In the genomic region with DNA sequence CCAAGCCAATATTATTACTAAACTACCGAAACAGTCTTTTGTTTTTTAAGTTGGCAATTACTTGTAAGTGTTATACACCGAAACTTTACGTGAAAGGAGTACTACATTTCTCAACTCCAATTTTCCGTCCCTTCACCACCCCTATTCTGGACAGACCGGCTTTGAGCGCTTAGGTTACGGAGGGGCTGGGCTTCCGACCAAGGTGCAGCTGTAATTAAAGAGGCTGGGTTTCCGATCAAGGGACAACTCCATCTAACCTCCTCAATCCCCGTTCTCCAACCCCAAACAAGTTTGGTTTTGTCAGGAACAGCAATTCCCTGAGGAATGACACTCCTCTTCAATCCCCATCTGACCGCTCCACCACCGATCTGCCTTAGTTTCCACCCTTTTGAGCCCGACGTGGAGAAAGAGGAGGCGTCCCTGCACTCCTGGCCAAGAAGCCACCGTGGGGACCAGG, we compare ENCODE assay signal across 8 cellular contexts. TPM values are rescaled to one million over a fixed set of nuclear protein-coding genes. Genes with fewer than 3 reads are reported as not detected.
DNase-seq lines count a peak whose midpoint lies in the region; ATAC-seq and TF ChIP-seq lines count a peak whose summit lies in the region.

No MANE protein-coding gene starts in this region.

- no peaks in the 10 kb centered on the region for H3K36me3 ChIP-seq in MM.1S (replicated peaks; ENCODE audit: insufficient read depth, low read length)
- H3K36me3 ChIP-seq in left ventricle myocardium inferior = peaks cover 17% of the 10 kb centered on the region

- peaks cover 29% of the 10 kb centered on the region for H3F3A ChIP-seq in MM.1S (ENCODE audit: insufficient read depth, low read length)

- H3K27me3 ChIP-seq in MM.1S (replicated peaks; ENCODE audit: insufficient read depth, low read length) = no peaks in the 10 kb centered on the region
- no peaks in the 10 kb centered on the region for H3K27me3 ChIP-seq in left ventricle myocardium inferior (ENCODE audit: low read depth)

- DNase-seq in MM.1S (peak; percentile 32), left ventricle myocardium inferior (no peak), renal cortical epithelial cell (ENCODE audit: low read depth) (peak; percentile 31), NOMO-1 (lab: John Stamatoyannopoulos, UW; ENCODE audit: unreplicated experiment in 2 of 2) (no peak)
- no peak for DNase-seq in activated T-helper 2 cell treated with anti-CD3 and anti-CD28 coated beads, Interferon-gamma antibody, Interleukin-2, Interleukin-4, amounts not matched to agents 10 μg/mL and 5 μg/mL and 100 μg/mL, durations not matched to agents 14 hours and 24 hours and 36 hours (ENCODE audit: low spot score)

- no peaks in the 10 kb centered on the region for H4K20me1 ChIP-seq in MM.1S (ENCODE audit: insufficient read depth, low read length)

- peaks cover 49% of the 10 kb centered on the region for H3K79me2 ChIP-seq in MM.1S (ENCODE audit: low read length)

- peak overlapping the region; percentile 98 for H3K27ac Mint-ChIP-seq in activated T-helper 2 cell treated with anti-CD3 and anti-CD28 coated beads, Interferon-gamma antibody, Interleukin-2, Interleukin-4, amounts not matched to agents 10 μg/mL and 5 μg/mL and 100 μg/mL, durations not matched to agents 14 hours and 24 hours and 36 hours

- ATAC-seq in GM18502 (IDR thresholded peaks at IDR 0.05; ENCODE audit: poor library complexity, unreplicated experiment) = peak; percentile 14
- ATAC-seq in GM21737 (IDR thresholded peaks at IDR 0.05; ENCODE audit: unreplicated experiment) = no peak
- no peak for ATAC-seq in HG02840 (IDR thresholded peaks at IDR 0.05; ENCODE audit: low FRiP score, unreplicated experiment)

- H3K9me3 ChIP-seq in MM.1S (replicated peaks; ENCODE audit: insufficient read depth, low read length) = no peaks in the 10 kb centered on the region
- no peaks in the 10 kb centered on the region for H3K9me3 ChIP-seq in left ventricle myocardium inferior (replicated peaks)

- H3K27me3 Mint-ChIP-seq in activated T-helper 2 cell treated with anti-CD3 and anti-CD28 coated beads, Interferon-gamma antibody, Interleukin-2, Interleukin-4, amounts not matched to agents 10 μg/mL and 5 μg/mL and 100 μg/mL, durations not matched to agents 14 hours and 24 hours and 36 hours (ENCODE audit: low read depth) = no peaks in the 10 kb centered on the region

- peak overlapping the region; percentile 95 for H3K9ac ChIP-seq in MM.1S (ENCODE audit: low read length)

- H3K4me1 Mint-ChIP-seq in activated T-helper 2 cell treated with anti-CD3 and anti-CD28 coated beads, Interferon-gamma antibody, Interleukin-2, Interleukin-4, amounts not matched to agents 10 μg/mL and 5 μg/mL and 100 μg/mL, durations not matched to agents 14 hours and 24 hours and 36 hours (ENCODE audit: low read depth) = peaks cover 27% of the 10 kb centered on the region

- intact Hi-C loops in activated T-helper 2 cell treated with anti-CD3 and anti-CD28 coated beads, Interferon-gamma antibody, Interleukin-2, Interleukin-4, amounts not matched to agents 10 μg/mL and 5 μg/mL and 100 μg/mL, durations not matched to agents 14 hours and 24 hours and 36 hours (cut with micrococcal nuclease) = loop anchor here (1.0 to 10.0 kb wide), 6 partner anchors 51 to 611 kb away; a partner anchor contains a TSS
- intact Hi-C loops in left ventricle myocardium inferior (cut with micrococcal nuclease) = no loop called here

- H2AFZ ChIP-seq in MM.1S (ENCODE audit: low read length) = 0 out of 2 replicates have a peak overlapping the region, but pooled peaks have one; percentile 28

- H3K4me1 ChIP-seq in MM.1S (ENCODE audit: low read length) (no peaks in the 10 kb centered on the region), left ventricle myocardium inferior (peaks cover 65% of the 10 kb centered on the region)

- H3K27ac ChIP-seq in MM.1S (ENCODE audit: low read length) (peak overlapping the region; percentile 95), left ventricle myocardium inferior (replicated peaks) (peak overlapping the region; percentile 96)

- H3K4me3 ChIP-seq in MM.1S (ENCODE audit: low read length) (peak overlapping the region; percentile 93), left ventricle myocardium inferior (peak overlapping the region; percentile 91)

- H3K9me2 ChIP-seq in MM.1S (replicated peaks; ENCODE audit: insufficient read depth, low read length) = no peaks in the 10 kb centered on the region

- TF ChIP-seq CTCF in MM.1S (IDR thresholded peaks at IDR 0.05; ENCODE audit: low read length) (no peak), left ventricle myocardium inferior (IDR thresholded peaks at IDR 0.05; ENCODE audit: borderline replicate concordance) (no peak)

- peak overlapping the region; percentile 92 for H3K4me2 ChIP-seq in MM.1S (ENCODE audit: low read depth, low read length)

- peak overlapping the region; percentile 94 for H3K4me3 Mint-ChIP-seq in activated T-helper 2 cell treated with anti-CD3 and anti-CD28 coated beads, Interferon-gamma antibody, Interleukin-2, Interleukin-4, amounts not matched to agents 10 μg/mL and 5 μg/mL and 100 μg/mL, durations not matched to agents 14 hours and 24 hours and 36 hours (ENCODE audit: low read depth)

- H3K36me3 Mint-ChIP-seq in activated T-helper 2 cell treated with anti-CD3 and anti-CD28 coated beads, Interferon-gamma antibody, Interleukin-2, Interleukin-4, amounts not matched to agents 10 μg/mL and 5 μg/mL and 100 μg/mL, durations not matched to agents 14 hours and 24 hours and 36 hours (ENCODE audit: low read depth) = peaks cover 45% of the 10 kb centered on the region

- peaks cover 2% of the 10 kb centered on the region for H3K9me3 Mint-ChIP-seq in activated T-helper 2 cell treated with anti-CD3 and anti-CD28 coated beads, Interferon-gamma antibody, Interleukin-2, Interleukin-4, amounts not matched to agents 10 μg/mL and 5 μg/mL and 100 μg/mL, durations not matched to agents 14 hours and 24 hours and 36 hours

RNA-seq across cellular contexts. Expression of a gene that starts 0.6 kb away (rescaled TPM):
- 41.5 and 41.9 TPM in 2 replicates for total RNA-seq in activated T-helper 2 cell treated with anti-CD3 and anti-CD28 coated beads, Interferon-gamma antibody, Interleukin-2, Interleukin-4, amounts not matched to agents 10 μg/mL and 5 μg/mL and 100 μg/mL, durations not matched to agents 14 hours and 24 hours and 36 hours
- total RNA-seq in left ventricle myocardium inferior (15.0 TPM), renal cortical epithelial cell (34.2 and 39.7 TPM in 2 replicates)

Comparison
In these comparisons a context has a peak if more than half of its experiments do, and no peak if none do; other contexts are left out.
1. DNase-seq: peak in MM.1S (single experiment) and renal cortical epithelial cell (single experiment); none in activated T-helper 2 cell treated with anti-CD3 and anti-CD28 coated beads, Interferon-gamma antibody, Interleukin-2, Interleukin-4, amounts not matched to agents 10 μg/mL and 5 μg/mL and 100 μg/mL, durations not matched to agents 14 hours and 24 hours and 36 hours (single experiment), left ventricle myocardium inferior (single experiment) and NOMO-1 (0 of 2).